12 cellular contexts compared by ENCODE assay signal in the genomic region with DNA sequence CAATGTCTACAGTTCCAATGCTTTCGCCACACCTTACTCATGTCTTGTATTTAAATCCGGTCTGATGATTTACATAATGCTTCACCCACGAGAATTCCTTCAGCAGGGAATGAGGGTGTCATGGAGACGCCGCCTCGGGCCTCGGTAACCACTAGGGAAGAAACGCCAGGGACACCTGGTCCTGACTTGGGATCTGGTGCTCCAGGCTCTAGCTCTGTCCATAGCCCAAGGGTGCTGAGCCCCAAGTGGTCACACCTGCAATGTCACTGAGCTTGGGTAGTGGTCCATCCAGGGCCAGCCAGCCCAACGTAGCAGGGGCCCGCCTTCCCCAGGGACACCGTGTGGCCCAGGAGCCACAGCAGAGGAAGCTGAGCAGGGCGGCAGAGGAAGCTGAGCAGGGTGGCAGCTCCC. TPM values are rescaled to one million over a fixed set of nuclear protein-coding genes. Genes with fewer than 3 reads are reported as not detected.
DNase-seq lines count a peak whose midpoint lies in the region; ATAC-seq and TF ChIP-seq lines count a peak whose summit lies in the region.
"Had no signal": no experiment of that assay in that cellular context is flagged by ENCODE, and none has a peak within 500 bp of the region (broad histone marks: within the 10 kb centered on the region; RNA-seq: fewer than 3 reads in every experiment).

No MANE protein-coding gene starts in this region.

- no peak for DNase-seq in activated naive CD8-positive, alpha-beta T cell treated with anti-CD3 and anti-CD28 coated beads for 36 hours
- DNase-seq in naive thymus-derived CD8-positive, alpha-beta T cell = no peak
- DNase-seq in endothelial cell (ENCODE audit: low spot score) (no peak), colonic mucosa (no peak), GM10266 (ENCODE audit: extremely low spot score) (no peak)
- DNase-seq: DMS 273 treated with DMSO at 0.1 percent for 48 hours, NCI-H510A treated with DMSO at 0.1 percent for 48 hours had no signal

- peak overlapping the region; percentile 53 for H3K4me3 Mint-ChIP-seq in activated naive CD8-positive, alpha-beta T cell treated with anti-CD3 and anti-CD28 coated beads for 36 hours
- H3K4me3 Mint-ChIP-seq in naive thymus-derived CD8-positive, alpha-beta T cell = peak overlapping the region; percentile 57 to 84 (median 76)
- no peak overlapping the region for H3K4me3 Mint-ChIP-seq in endothelial cell (ENCODE audit: unreplicated experiment)

- no peaks in the 10 kb centered on the region for H3K9me3 ChIP-seq in colonic mucosa
- H3K9me3 ChIP-seq: tibial nerve had no signal

- H3K4me1 ChIP-seq in colonic mucosa = no peaks in the 10 kb centered on the region

- intact Hi-C loops in colonic mucosa (cut with DNase I) = no loop called here

- no peak for TF ChIP-seq EP300 in Ishikawa (IDR thresholded peaks at IDR 0.05; ENCODE audit: borderline replicate concordance)

- POLR2A ChIA-PET in naive thymus-derived CD8-positive, alpha-beta T cell (lab: Charles Lee) = interaction anchor here (1.0 kb wide), 1 partner anchor 36 kb away, joined by 3 read pairs; no protein-coding TSS in a partner anchor

- H3K4me3 ChIP-seq in colonic mucosa = no peak overlapping the region
- H3K4me3 ChIP-seq: lung, tibial nerve had no signal

- TF ChIP-seq RAD21 in Ishikawa (IDR thresholded peaks at IDR 0.05; ENCODE audit: low read depth) = no peak

- no peak overlapping the region for H3K27ac ChIP-seq in colonic mucosa
- H3K27ac ChIP-seq: tibial nerve had no signal

- TF ChIP-seq CTCF in endothelial cell (IDR thresholded peaks at IDR 0.05; ENCODE audit: unreplicated experiment) (no peak), colonic mucosa (IDR thresholded peaks at IDR 0.05) (no peak), GM10266 (IDR thresholded peaks at IDR 0.05; ENCODE audit: control insufficient read depth, insufficient read depth, low read depth, missing control alignments) (no peak)

- H3K36me3 Mint-ChIP-seq in activated naive CD8-positive, alpha-beta T cell treated with anti-CD3 and anti-CD28 coated beads for 36 hours = no peaks in the 10 kb centered on the region
- peaks cover 0 to 5% (median 0%) of the 10 kb centered on the region in 3 donors for H3K36me3 Mint-ChIP-seq in naive thymus-derived CD8-positive, alpha-beta T cell
- no peaks in the 10 kb centered on the region for H3K36me3 Mint-ChIP-seq in endothelial cell (ENCODE audit: low read depth, unreplicated experiment)

- H3K9ac ChIP-seq in colonic mucosa (ENCODE audit: low read depth in 2 of 2, low read length in 2 of 2) = no peak overlapping the region

- peak; percentile 11 for ATAC-seq in GM19324 (IDR thresholded peaks at IDR 0.05; ENCODE audit: low FRiP score, unreplicated experiment)
- ATAC-seq in naive thymus-derived CD8-positive, alpha-beta T cell = peak in 1 of 2 donors; percentile 32
- ATAC-seq in HG03460 (IDR thresholded peaks at IDR 0.05; ENCODE audit: unreplicated experiment) = no peak

- no peaks in the 10 kb centered on the region for H3K36me3 ChIP-seq in colonic mucosa

- no peaks in the 10 kb centered on the region for H3K27me3 ChIP-seq in colonic mucosa
- H3K27me3 ChIP-seq: tibial nerve had no signal

- no peaks in the 10 kb centered on the region for H3K27me3 Mint-ChIP-seq in activated naive CD8-positive, alpha-beta T cell treated with anti-CD3 and anti-CD28 coated beads for 36 hours
- no peaks in the 10 kb centered on the region for H3K27me3 Mint-ChIP-seq in naive thymus-derived CD8-positive, alpha-beta T cell
- H3K27me3 Mint-ChIP-seq in endothelial cell (ENCODE audit: unreplicated experiment) = peaks cover 7% of the 10 kb centered on the region

- peak overlapping the region; percentile 53 for H3K27ac Mint-ChIP-seq in activated naive CD8-positive, alpha-beta T cell treated with anti-CD3 and anti-CD28 coated beads for 36 hours
- H3K27ac Mint-ChIP-seq in naive thymus-derived CD8-positive, alpha-beta T cell = peak overlapping the region; percentile 25 to 87 (median 74)
- no peak overlapping the region for H3K27ac Mint-ChIP-seq in endothelial cell (ENCODE audit: unreplicated experiment)

- no peaks in the 10 kb centered on the region for H3K9me3 Mint-ChIP-seq in activated naive CD8-positive, alpha-beta T cell treated with anti-CD3 and anti-CD28 coated beads for 36 hours
- H3K9me3 Mint-ChIP-seq in naive thymus-derived CD8-positive, alpha-beta T cell = no peaks in the 10 kb centered on the region
- peaks cover 4% of the 10 kb centered on the region for H3K9me3 Mint-ChIP-seq in endothelial cell (ENCODE audit: unreplicated experiment)

- H3K4me1 Mint-ChIP-seq in activated naive CD8-positive, alpha-beta T cell treated with anti-CD3 and anti-CD28 coated beads for 36 hours = peaks cover 9% of the 10 kb centered on the region
- peaks cover 10 to 42% (median 30%) of the 10 kb centered on the region in 4 donors for H3K4me1 Mint-ChIP-seq in naive thymus-derived CD8-positive, alpha-beta T cell
- peaks cover 7% of the 10 kb centered on the region for H3K4me1 Mint-ChIP-seq in endothelial cell (ENCODE audit: unreplicated experiment)

TF ChIP-seq in Ishikawa, 13 proteins besides CTCF, POLR2A, EP300 and RAD21:
- no peak for TF ChIP-seq YY1 (IDR thresholded peaks at IDR 0.05; ENCODE audit: low read depth)
- TF ChIP-seq, protein P1, sequence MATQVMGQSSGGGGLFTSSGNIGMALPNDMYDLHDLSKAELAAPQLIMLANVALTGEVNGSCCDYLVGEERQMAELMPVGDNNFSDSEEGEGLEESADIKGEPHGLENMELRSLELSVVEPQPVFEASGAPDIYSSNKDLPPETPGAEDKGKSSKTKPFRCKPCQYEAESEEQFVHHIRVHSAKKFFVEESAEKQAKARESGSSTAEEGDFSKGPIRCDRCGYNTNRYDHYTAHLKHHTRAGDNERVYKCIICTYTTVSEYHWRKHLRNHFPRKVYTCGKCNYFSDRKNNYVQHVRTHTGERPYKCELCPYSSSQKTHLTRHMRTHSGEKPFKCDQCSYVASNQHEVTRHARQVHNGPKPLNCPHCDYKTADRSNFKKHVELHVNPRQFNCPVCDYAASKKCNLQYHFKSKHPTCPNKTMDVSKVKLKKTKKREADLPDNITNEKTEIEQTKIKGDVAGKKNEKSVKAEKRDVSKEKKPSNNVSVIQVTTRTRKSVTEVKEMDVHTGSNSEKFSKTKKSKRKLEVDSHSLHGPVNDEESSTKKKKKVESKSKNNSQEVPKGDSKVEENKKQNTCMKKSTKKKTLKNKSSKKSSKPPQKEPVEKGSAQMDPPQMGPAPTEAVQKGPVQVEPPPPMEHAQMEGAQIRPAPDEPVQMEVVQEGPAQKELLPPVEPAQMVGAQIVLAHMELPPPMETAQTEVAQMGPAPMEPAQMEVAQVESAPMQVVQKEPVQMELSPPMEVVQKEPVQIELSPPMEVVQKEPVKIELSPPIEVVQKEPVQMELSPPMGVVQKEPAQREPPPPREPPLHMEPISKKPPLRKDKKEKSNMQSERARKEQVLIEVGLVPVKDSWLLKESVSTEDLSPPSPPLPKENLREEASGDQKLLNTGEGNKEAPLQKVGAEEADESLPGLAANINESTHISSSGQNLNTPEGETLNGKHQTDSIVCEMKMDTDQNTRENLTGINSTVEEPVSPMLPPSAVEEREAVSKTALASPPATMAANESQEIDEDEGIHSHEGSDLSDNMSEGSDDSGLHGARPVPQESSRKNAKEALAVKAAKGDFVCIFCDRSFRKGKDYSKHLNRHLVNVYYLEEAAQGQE (IDR thresholded peaks at IDR 0.05; ENCODE audit: low read depth) = peak; percentile 51; the same call in 1 of the 2 replicates

RNA-seq across cellular contexts. Expression of a gene that starts 37.4 kb away (rescaled TPM):
- 10 to 100 TPM; 18.7 to 19.4 TPM for total RNA-seq in activated naive CD8-positive, alpha-beta T cell treated with anti-CD3 and anti-CD28 coated beads for 36 hours
- total RNA-seq in naive thymus-derived CD8-positive, alpha-beta T cell = 10 to 100 TPM; 61.3 to 63.5 TPM
- polyA plus RNA-seq in naive thymus-derived CD8-positive, alpha-beta T cell = 10 to 100 TPM; 29.5 to 34.1 (median 30.7) TPM
- 16.0 TPM for total RNA-seq in endothelial cell (ENCODE audit: unreplicated experiment)
- 10 to 100 TPM; 36.3 to 42.0 TPM for total RNA-seq in colonic mucosa
